ENCODE assay signal across 1 cellular context in genomic region chr6:33299237-33299944, GRCh38.
TF ChIP-seq lines count a peak whose summit lies in the region.

No MANE protein-coding gene starts in this region.

TF ChIP-seq in GM12878, 131 proteins besides CTCF, POLR2A, EP300 and RAD21 (continues in another document):
- TF ChIP-seq TAF1 (IDR thresholded peaks at IDR 0.05; ENCODE audit: borderline replicate concordance, low read depth, low read length) (peak; percentile 76; the same call in 1 of the 2 replicates), ZNF24 (IDR thresholded peaks at IDR 0.05) (no peak), GABPA (IDR thresholded peaks at IDR 0.05; ENCODE audit: low read depth) (peak; percentile 85), PKNOX1 (IDR thresholded peaks at IDR 0.05) (no peak; the same call in 1 of the 2 replicates), TCF3 (IDR thresholded peaks at IDR 0.05; ENCODE audit: borderline replicate concordance, insufficient read depth, low read depth, low read length) (peak; percentile 41; the same call in 1 of the 2 replicates), NFXL1 (IDR thresholded peaks at IDR 0.05; ENCODE audit: borderline replicate concordance) (no peak), ESRRA (IDR thresholded peaks at IDR 0.05; ENCODE audit: low read length) (no peak), CHD1 (IDR thresholded peaks at IDR 0.05; ENCODE audit: low read depth, low read length) (no peak), IKZF1 (conservative IDR thresholded peaks at IDR 0.05) (peak; percentile 92), HCFC1 (IDR thresholded peaks at IDR 0.05; ENCODE audit: low read length) (peak; percentile 46; the same call in 1 of the 2 replicates), SMARCA5 (IDR thresholded peaks at IDR 0.05) (peak; percentile 93), ZSCAN29 (IDR thresholded peaks at IDR 0.05) (peak; percentile 57; the same call in 1 of the 2 replicates), ZNF207 (IDR thresholded peaks at IDR 0.05; ENCODE audit: borderline replicate concordance) (peak; percentile 81), CREM (IDR thresholded peaks at IDR 0.05; ENCODE audit: low read depth) (no peak; the same call in none of the 2 replicates), SREBF2 (IDR thresholded peaks at IDR 0.05; ENCODE audit: low read length) (no peak), CBX5 (IDR thresholded peaks at IDR 0.05; ENCODE audit: low read depth) (no peak), IRF4 (IDR thresholded peaks at IDR 0.05; ENCODE audit: low read depth, low read length) (0 out of 2 replicates have a peak, but pooled peaks have one; percentile 57), SP1 (IDR thresholded peaks at IDR 0.05; ENCODE audit: low read depth, low read length) (peak; percentile 93), EGR1 (IDR thresholded peaks at IDR 0.05; ENCODE audit: borderline replicate concordance in 1 of 2, low read depth in 2 of 2, low read length in 2 of 2) (peak; percentile 50 to 96), FOXK2 (IDR thresholded peaks at IDR 0.05) (no peak), ZNF274 (IDR thresholded peaks at IDR 0.05; ENCODE audit: insufficient read depth, insufficient read length) (no peak), NBN (IDR thresholded peaks at IDR 0.05) (peak; percentile 97), ZNF384 (IDR thresholded peaks at IDR 0.05; ENCODE audit: borderline replicate concordance, low read depth, low read length) (no peak), NR2C2 (IDR thresholded peaks at IDR 0.05; ENCODE audit: borderline replicate concordance, control insufficient read depth, insufficient read length, low read depth) (no peak), STAT3 (IDR thresholded peaks at IDR 0.05; ENCODE audit: low read depth, low read length) (no peak), IKZF2 (IDR thresholded peaks at IDR 0.05) (peak; percentile 82 to 87), ETV6 (conservative IDR thresholded peaks at IDR 0.05 in 1 of 2, IDR thresholded peaks at IDR 0.05 in 1 of 2; ENCODE audit: borderline replicate concordance in 1 of 2, low read depth in 1 of 2) (peak in 1 of 2 experiments; percentile 72; a peak in 1 of 4 replicates), YBX1 (IDR thresholded peaks at IDR 0.05) (no peak), KLF5 (IDR thresholded peaks at IDR 0.05; ENCODE audit: partially characterized antibody) (peak; percentile 47), NFIC (IDR thresholded peaks at IDR 0.05; ENCODE audit: low read depth, low read length) (peak; percentile 54; the same call in 1 of the 2 replicates), FOXM1 (IDR thresholded peaks at IDR 0.05; ENCODE audit: low read depth, low read length) (peak; percentile 64; the same call in 1 of the 2 replicates), BMI1 (IDR thresholded peaks at IDR 0.05; ENCODE audit: borderline replicate concordance) (no peak), ZBED1 (IDR thresholded peaks at IDR 0.05; ENCODE audit: borderline replicate concordance) (peak; percentile 96), RCOR1 (conservative IDR thresholded peaks at IDR 0.05; ENCODE audit: low read depth, low read length) (no peak; the same call in 1 of the 2 replicates), ZNF217 (IDR thresholded peaks at IDR 0.05) (no peak), MYB (IDR thresholded peaks at IDR 0.05; ENCODE audit: borderline replicate concordance, low read depth, low read length) (no peak), SIN3A (IDR thresholded peaks at IDR 0.05; ENCODE audit: low read depth, low read length) (peak; percentile 66), HDAC2 (IDR thresholded peaks at IDR 0.05) (no peak), MEF2B (IDR thresholded peaks at IDR 0.05; ENCODE audit: partially characterized antibody, poor library complexity, severe bottlenecking) (peak; percentile 94), RAD51 (IDR thresholded peaks at IDR 0.05) (no peak), RFX5 (IDR thresholded peaks at IDR 0.05; ENCODE audit: low read depth, low read length) (no peak), CBFB (IDR thresholded peaks at IDR 0.05; ENCODE audit: low read depth) (peak; percentile 98)
- TF ChIP-seq, protein P1, sequence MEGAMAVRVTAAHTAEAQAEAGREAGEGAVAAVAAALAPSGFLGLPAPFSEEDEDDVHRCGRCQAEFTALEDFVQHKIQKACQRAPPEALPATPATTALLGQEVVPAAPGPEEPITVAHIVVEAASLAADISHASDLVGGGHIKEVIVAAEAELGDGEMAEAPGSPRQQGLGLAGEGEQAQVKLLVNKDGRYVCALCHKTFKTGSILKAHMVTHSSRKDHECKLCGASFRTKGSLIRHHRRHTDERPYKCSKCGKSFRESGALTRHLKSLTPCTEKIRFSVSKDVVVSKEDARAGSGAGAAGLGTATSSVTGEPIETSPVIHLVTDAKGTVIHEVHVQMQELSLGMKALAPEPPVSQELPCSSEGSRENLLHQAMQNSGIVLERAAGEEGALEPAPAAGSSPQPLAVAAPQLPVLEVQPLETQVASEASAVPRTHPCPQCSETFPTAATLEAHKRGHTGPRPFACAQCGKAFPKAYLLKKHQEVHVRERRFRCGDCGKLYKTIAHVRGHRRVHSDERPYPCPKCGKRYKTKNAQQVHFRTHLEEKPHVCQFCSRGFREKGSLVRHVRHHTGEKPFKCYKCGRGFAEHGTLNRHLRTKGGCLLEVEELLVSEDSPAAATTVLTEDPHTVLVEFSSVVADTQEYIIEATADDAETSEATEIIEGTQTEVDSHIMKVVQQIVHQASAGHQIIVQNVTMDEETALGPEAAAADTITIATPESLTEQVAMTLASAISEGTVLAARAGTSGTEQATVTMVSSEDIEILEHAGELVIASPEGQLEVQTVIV (IDR thresholded peaks at IDR 0.05; ENCODE audit: borderline replicate concordance, partially characterized antibody): peak; percentile 68
- TF ChIP-seq, protein P2, sequence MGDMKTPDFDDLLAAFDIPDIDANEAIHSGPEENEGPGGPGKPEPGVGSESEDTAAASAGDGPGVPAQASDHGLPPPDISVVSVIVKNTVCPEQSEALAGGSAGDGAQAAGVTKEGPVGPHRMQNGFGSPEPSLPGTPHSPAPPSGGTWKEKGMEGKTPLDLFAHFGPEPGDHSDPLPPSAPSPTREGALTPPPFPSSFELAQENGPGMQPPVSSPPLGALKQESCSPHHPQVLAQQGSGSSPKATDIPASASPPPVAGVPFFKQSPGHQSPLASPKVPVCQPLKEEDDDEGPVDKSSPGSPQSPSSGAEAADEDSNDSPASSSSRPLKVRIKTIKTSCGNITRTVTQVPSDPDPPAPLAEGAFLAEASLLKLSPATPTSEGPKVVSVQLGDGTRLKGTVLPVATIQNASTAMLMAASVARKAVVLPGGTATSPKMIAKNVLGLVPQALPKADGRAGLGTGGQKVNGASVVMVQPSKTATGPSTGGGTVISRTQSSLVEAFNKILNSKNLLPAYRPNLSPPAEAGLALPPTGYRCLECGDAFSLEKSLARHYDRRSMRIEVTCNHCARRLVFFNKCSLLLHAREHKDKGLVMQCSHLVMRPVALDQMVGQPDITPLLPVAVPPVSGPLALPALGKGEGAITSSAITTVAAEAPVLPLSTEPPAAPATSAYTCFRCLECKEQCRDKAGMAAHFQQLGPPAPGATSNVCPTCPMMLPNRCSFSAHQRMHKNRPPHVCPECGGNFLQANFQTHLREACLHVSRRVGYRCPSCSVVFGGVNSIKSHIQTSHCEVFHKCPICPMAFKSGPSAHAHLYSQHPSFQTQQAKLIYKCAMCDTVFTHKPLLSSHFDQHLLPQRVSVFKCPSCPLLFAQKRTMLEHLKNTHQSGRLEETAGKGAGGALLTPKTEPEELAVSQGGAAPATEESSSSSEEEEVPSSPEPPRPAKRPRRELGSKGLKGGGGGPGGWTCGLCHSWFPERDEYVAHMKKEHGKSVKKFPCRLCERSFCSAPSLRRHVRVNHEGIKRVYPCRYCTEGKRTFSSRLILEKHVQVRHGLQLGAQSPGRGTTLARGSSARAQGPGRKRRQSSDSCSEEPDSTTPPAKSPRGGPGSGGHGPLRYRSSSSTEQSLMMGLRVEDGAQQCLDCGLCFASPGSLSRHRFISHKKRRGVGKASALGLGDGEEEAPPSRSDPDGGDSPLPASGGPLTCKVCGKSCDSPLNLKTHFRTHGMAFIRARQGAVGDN (IDR thresholded peaks at IDR 0.05): peak; percentile 30
- TF ChIP-seq, protein P3, sequence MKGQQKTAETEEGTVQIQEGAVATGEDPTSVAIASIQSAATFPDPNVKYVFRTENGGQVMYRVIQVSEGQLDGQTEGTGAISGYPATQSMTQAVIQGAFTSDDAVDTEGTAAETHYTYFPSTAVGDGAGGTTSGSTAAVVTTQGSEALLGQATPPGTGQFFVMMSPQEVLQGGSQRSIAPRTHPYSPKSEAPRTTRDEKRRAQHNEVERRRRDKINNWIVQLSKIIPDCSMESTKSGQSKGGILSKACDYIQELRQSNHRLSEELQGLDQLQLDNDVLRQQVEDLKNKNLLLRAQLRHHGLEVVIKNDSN (IDR thresholded peaks at IDR 0.05; ENCODE audit: borderline replicate concordance, extremely low read length, insufficient read depth, low read depth, low read length): no peak
- TF ChIP-seq, protein P4, sequence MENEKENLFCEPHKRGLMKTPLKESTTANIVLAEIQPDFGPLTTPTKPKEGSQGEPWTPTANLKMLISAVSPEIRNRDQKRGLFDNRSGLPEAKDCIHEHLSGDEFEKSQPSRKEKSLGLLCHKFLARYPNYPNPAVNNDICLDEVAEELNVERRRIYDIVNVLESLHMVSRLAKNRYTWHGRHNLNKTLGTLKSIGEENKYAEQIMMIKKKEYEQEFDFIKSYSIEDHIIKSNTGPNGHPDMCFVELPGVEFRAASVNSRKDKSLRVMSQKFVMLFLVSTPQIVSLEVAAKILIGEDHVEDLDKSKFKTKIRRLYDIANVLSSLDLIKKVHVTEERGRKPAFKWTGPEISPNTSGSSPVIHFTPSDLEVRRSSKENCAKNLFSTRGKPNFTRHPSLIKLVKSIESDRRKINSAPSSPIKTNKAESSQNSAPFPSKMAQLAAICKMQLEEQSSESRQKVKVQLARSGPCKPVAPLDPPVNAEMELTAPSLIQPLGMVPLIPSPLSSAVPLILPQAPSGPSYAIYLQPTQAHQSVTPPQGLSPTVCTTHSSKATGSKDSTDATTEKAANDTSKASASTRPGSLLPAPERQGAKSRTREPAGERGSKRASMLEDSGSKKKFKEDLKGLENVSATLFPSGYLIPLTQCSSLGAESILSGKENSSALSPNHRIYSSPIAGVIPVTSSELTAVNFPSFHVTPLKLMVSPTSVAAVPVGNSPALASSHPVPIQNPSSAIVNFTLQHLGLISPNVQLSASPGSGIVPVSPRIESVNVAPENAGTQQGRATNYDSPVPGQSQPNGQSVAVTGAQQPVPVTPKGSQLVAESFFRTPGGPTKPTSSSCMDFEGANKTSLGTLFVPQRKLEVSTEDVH (IDR thresholded peaks at IDR 0.05; ENCODE audit: low read depth, partially characterized antibody): peak; percentile 91
- TF ChIP-seq, protein P5, sequence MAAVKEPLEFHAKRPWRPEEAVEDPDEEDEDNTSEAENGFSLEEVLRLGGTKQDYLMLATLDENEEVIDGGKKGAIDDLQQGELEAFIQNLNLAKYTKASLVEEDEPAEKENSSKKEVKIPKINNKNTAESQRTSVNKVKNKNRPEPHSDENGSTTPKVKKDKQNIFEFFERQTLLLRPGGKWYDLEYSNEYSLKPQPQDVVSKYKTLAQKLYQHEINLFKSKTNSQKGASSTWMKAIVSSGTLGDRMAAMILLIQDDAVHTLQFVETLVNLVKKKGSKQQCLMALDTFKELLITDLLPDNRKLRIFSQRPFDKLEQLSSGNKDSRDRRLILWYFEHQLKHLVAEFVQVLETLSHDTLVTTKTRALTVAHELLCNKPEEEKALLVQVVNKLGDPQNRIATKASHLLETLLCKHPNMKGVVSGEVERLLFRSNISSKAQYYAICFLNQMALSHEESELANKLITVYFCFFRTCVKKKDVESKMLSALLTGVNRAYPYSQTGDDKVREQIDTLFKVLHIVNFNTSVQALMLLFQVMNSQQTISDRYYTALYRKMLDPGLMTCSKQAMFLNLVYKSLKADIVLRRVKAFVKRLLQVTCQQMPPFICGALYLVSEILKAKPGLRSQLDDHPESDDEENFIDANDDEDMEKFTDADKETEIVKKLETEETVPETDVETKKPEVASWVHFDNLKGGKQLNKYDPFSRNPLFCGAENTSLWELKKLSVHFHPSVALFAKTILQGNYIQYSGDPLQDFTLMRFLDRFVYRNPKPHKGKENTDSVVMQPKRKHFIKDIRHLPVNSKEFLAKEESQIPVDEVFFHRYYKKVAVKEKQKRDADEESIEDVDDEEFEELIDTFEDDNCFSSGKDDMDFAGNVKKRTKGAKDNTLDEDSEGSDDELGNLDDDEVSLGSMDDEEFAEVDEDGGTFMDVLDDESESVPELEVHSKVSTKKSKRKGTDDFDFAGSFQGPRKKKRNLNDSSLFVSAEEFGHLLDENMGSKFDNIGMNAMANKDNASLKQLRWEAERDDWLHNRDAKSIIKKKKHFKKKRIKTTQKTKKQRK (IDR thresholded peaks at IDR 0.05; ENCODE audit: low read depth, low read length): no peak
- TF ChIP-seq, protein P6, sequence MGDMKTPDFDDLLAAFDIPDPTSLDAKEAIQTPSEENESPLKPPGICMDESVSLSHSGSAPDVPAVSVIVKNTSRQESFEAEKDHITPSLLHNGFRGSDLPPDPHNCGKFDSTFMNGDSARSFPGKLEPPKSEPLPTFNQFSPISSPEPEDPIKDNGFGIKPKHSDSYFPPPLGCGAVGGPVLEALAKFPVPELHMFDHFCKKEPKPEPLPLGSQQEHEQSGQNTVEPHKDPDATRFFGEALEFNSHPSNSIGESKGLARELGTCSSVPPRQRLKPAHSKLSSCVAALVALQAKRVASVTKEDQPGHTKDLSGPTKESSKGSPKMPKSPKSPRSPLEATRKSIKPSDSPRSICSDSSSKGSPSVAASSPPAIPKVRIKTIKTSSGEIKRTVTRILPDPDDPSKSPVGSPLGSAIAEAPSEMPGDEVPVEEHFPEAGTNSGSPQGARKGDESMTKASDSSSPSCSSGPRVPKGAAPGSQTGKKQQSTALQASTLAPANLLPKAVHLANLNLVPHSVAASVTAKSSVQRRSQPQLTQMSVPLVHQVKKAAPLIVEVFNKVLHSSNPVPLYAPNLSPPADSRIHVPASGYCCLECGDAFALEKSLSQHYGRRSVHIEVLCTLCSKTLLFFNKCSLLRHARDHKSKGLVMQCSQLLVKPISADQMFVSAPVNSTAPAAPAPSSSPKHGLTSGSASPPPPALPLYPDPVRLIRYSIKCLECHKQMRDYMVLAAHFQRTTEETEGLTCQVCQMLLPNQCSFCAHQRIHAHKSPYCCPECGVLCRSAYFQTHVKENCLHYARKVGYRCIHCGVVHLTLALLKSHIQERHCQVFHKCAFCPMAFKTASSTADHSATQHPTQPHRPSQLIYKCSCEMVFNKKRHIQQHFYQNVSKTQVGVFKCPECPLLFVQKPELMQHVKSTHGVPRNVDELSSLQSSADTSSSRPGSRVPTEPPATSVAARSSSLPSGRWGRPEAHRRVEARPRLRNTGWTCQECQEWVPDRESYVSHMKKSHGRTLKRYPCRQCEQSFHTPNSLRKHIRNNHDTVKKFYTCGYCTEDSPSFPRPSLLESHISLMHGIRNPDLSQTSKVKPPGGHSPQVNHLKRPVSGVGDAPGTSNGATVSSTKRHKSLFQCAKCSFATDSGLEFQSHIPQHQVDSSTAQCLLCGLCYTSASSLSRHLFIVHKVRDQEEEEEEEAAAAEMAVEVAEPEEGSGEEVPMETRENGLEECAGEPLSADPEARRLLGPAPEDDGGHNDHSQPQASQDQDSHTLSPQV (IDR thresholded peaks at IDR 0.05): no peak
